Comparison of ENCODE assay signal across 8 cellular contexts in the genomic region with DNA sequence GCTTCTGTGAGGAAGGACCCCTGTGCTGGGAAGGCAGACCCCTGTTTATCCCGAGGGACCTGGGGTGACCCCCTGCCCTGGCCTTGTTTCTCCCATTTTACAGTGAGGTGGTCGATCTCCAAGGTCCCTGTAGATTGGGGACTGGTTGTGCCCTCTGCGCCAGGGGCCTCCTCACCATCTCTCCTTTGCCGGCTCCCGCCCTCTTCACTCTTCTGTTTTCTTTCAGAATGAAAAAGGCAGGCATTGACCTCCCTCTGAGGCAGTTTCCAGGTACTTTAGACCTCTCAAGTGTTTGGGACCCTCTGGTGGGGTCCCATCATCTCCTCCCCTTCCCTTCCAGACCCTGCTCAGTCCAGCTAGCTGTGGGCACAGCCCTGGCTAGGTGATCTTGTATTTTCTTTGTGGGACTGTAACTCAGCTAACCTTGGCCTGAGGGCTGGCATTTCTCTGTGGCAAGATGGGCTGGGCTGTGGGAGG. TPM values are rescaled to one million over a fixed set of nuclear protein-coding genes. Genes with fewer than 3 reads are reported as not detected.
A peak's percentile ranks its signal among the peaks of the same experiment; 100 is the strongest.
DNase-seq lines count a peak whose midpoint lies in the region; ATAC-seq and TF ChIP-seq lines count a peak whose summit lies in the region.

No MANE protein-coding gene starts in this region.

- H3K4me1 Mint-ChIP-seq in naive thymus-derived CD8-positive, alpha-beta T cell = peaks cover 21 to 58% (median 49%) of the 10 kb centered on the region in 4 donors

- intact Hi-C loops in dorsolateral prefrontal cortex (cut with DNase I) = no loop called here

- TF ChIP-seq CTCF in AG04450 (IDR thresholded peaks at IDR 0.05; ENCODE audit: low read depth, low read length) (no peak), dorsolateral prefrontal cortex (IDR thresholded peaks at IDR 0.05 in 54 of 56, conservative IDR thresholded peaks at IDR 0.05 in 2 of 56; ENCODE audit: low read depth in 1 of 56, partially characterized antibody in 56 of 56) (no peak)

- H3K27me3 ChIP-seq in AG04450 (ENCODE audit: control insufficient read depth, insufficient read depth, low read length) = no peaks in the 10 kb centered on the region
- no peaks in the 10 kb centered on the region for H3K27me3 ChIP-seq in dorsolateral prefrontal cortex

- DNase-seq in AG04450 (ENCODE audit: low read depth, low spot score) (no peak), M059J (ENCODE audit: low read depth) (peak; percentile 63), dorsolateral prefrontal cortex (no peak), HUDEP-2 (lab: John Stamatoyannopoulos, UW; ENCODE audit: unreplicated experiment in 76 of 76) (no peak), DMS 273 treated with DMSO at 0.1 percent for 48 hours (lab: John Stamatoyannopoulos, UW) (no peak), AG08395 (ENCODE audit: low spot score) (no peak)
- no peak for DNase-seq in naive thymus-derived CD8-positive, alpha-beta T cell

- POLR2A ChIA-PET in AG04450 (lab: Yijun Ruan, JAX) = interaction anchor here (0.9 to 6.9 kb wide), 4 partner anchors 9 to 38 kb away, joined by 3 to 120 read pairs (median 24); a partner anchor contains a TSS
- POLR2A ChIA-PET in naive thymus-derived CD8-positive, alpha-beta T cell (lab: Charles Lee) = no interaction called here

- H3K4me3 ChIP-seq in AG04450 (ENCODE audit: low read depth, low read length) (peak overlapping the region; percentile 77), dorsolateral prefrontal cortex (peak overlapping the region; percentile 56 to 92 (median 81))

- H3K9me3 Mint-ChIP-seq in naive thymus-derived CD8-positive, alpha-beta T cell = no peaks in the 10 kb centered on the region

- H3K27ac ChIP-seq in AG04450 (ENCODE audit: low read depth, low read length) = peak overlapping the region; percentile 97
- peak overlapping the region in 56 of 59 donors; percentile 24 to 99 (median 95) for H3K27ac ChIP-seq in dorsolateral prefrontal cortex

- no peak for ATAC-seq in naive thymus-derived CD8-positive, alpha-beta T cell
- ATAC-seq in GM18861 (IDR thresholded peaks at IDR 0.05; ENCODE audit: unreplicated experiment) = no peak

- H3K27ac Mint-ChIP-seq in naive thymus-derived CD8-positive, alpha-beta T cell = peak overlapping the region; percentile 39 to 99 (median 96)

- peak overlapping the region; percentile 96 to 99 (median 98) for H3K4me3 Mint-ChIP-seq in naive thymus-derived CD8-positive, alpha-beta T cell

- CTCF ChIA-PET in AG04450 (lab: Charles Lee) = interaction anchor here (1.6 to 7.0 kb wide), 4 partner anchors 10 to 17 kb away, joined by 4 to 53 read pairs (median 10); no protein-coding TSS in a partner anchor

- no peaks in the 10 kb centered on the region for H3K27me3 Mint-ChIP-seq in naive thymus-derived CD8-positive, alpha-beta T cell

- peaks cover 0 to 11% (median 2%) of the 10 kb centered on the region in 3 donors for H3K36me3 Mint-ChIP-seq in naive thymus-derived CD8-positive, alpha-beta T cell

- peaks cover 6% of the 10 kb centered on the region; the same call in 1 of the 2 replicates for H3K9me3 ChIP-seq in AG04450 (ENCODE audit: control insufficient read depth, insufficient read depth, low read length)

RNA-seq across cellular contexts. Expression of a gene that starts 1.5 kb away (rescaled TPM):
- 881 and 1,147 TPM in 2 replicates for polyA plus RNA-seq in AG04450 (2011; rRNA removed)
- polyA minus RNA-seq in AG04450 (2011; rRNA and poly(A)+ RNA removed) = 437 and 536 TPM in 2 replicates
- 369 and 512 TPM in 2 replicates for total RNA-seq in M059J (2014; rRNA removed; shearing (Covaris generic))
- 100 to 1,000 TPM in 5 of 120 experiments, 10 to 100 TPM in 86, 1 to 10 TPM in 29; 5.4 to 227 (median 14.8) TPM for total RNA-seq in dorsolateral prefrontal cortex
- 10 to 100 TPM; 10.1 to 11.6 TPM for total RNA-seq in naive thymus-derived CD8-positive, alpha-beta T cell
- polyA plus RNA-seq in naive thymus-derived CD8-positive, alpha-beta T cell = 1 to 10 TPM; 1.6 to 4.5 (median 2.8) TPM

RNA-seq across cellular contexts. Expression of a gene that starts 37.8 kb away (rescaled TPM):
- polyA plus RNA-seq in AG04450 (2011; rRNA removed) = 1.4 and 1.9 TPM in 2 replicates
- 3.3 and 4.4 TPM in 2 replicates for polyA minus RNA-seq in AG04450 (2011; rRNA and poly(A)+ RNA removed)
- total RNA-seq in M059J (2014; rRNA removed; shearing (Covaris generic)) = 8.0 and 13.8 TPM in 2 replicates
- total RNA-seq in dorsolateral prefrontal cortex = 10 to 100 TPM; 15.7 to 42.6 (median 27.3) TPM
- 10 to 100 TPM; 13.1 to 13.4 TPM for total RNA-seq in naive thymus-derived CD8-positive, alpha-beta T cell
- 1 to 10 TPM; 4.2 to 5.1 (median 4.3) TPM for polyA plus RNA-seq in naive thymus-derived CD8-positive, alpha-beta T cell
